29 cellular contexts compared by ENCODE assay signal in the genomic region with DNA sequence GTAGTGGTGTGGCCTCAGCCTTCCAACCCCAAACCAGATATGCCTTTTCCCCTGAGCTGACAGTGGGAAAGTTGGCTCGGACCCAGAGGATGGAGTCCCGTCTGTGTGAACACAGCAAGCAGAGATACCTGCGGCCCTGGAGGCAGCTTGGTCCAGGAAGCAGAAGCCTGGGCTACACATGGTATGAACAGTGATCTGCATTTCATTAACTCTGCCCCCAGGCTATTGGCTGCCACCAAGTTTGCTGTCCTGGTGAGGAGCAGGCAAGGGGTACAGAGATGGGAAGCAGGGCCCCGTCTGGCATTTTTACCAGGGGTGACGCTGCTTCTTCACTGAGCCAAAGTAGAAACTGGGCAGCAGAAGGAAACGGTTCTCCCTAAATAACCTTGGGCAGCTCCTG.
"Had no signal": no experiment of that assay in that cellular context is flagged by ENCODE, and none has a peak within 500 bp of the region (broad histone marks: within the 10 kb centered on the region; RNA-seq: fewer than 3 reads in every experiment).

No MANE protein-coding gene starts in this region.

- H3K9me3 ChIP-seq: adrenal gland, body of pancreas, breast epithelium had no signal

- DNase-seq: activated B cell treated with CpG ODN at 0.5 μM for 24 hours; activated CD4-positive, alpha-beta memory T cell treated with anti-CD3 and anti-CD28 coated beads for 36 hours; activated CD4-positive, alpha-beta T cell treated with anti-CD3 and anti-CD28 coated beads for 4 hours; activated CD4-positive, alpha-beta T cell treated with anti-CD3 and anti-CD28 coated beads, Interleukin-2, amount 10 ng/mL, durations not matched to agents 24 days and 14 days; activated CD4-positive, alpha-beta T cell treated with anti-CD3 and anti-CD28 coated beads, Interleukin-2, amount 50 U/mL, for 1 hour; activated CD4-positive, alpha-beta T cell treated with anti-CD3 and anti-CD28 coated beads, Interleukin-2, amount 50 U/mL, for 4 hours; activated CD4-positive, CD25-positive, alpha-beta regulatory T cell treated with anti-CD3 and anti-CD28 coated beads, Interleukin-2, amount 50 U/mL, for 72 hours; activated CD8-positive, alpha-beta memory T cell treated with anti-CD3 and anti-CD28 coated beads, Interleukin-2, amount 50 U/mL, for 4 hours; activated CD8-positive, alpha-beta T cell treated with anti-CD3 and anti-CD28 coated beads for 36 hours; activated effector memory CD4-positive, alpha-beta T cell treated with anti-CD3 and anti-CD28 coated beads, Interleukin-2, amount 50 U/mL, for 16 hours; activated gamma-delta T cell treated with Interleukin-2 at 50 U/mL for 16 hours; activated naive CD4-positive, alpha-beta T cell; activated naive CD4-positive, alpha-beta T cell treated with anti-CD3 and anti-CD28 coated beads for 36 hours; activated naive CD4-positive, alpha-beta T cell treated with anti-CD3 and anti-CD28 coated beads, Interleukin-2, amount 50 U/mL, for 16 hours; activated naive CD8-positive, alpha-beta T cell treated with anti-CD3 and anti-CD28 coated beads for 36 hours; activated T-cell treated with anti-CD3 and anti-CD28 coated beads for 4 hours; activated T-cell treated with anti-CD3 and anti-CD28 coated beads, Interleukin-2, amount 50 U/mL, for 1 hour; activated T-cell treated with anti-CD3 and anti-CD28 coated beads, Interleukin-2, amount 50 U/mL, for 4 hours; activated T-cell treated with anti-CD3 and anti-CD28 coated beads, Interleukin-2, amount 50 U/mL, for 72 hours; amniotic stem cell; aorta; body of pancreas; brain microvascular endothelial cell; central memory CD4-positive, alpha-beta T cell; T-helper 2 cell; T-helper 9 cell had no signal

- H3K4me3 ChIP-seq: adrenal gland, body of pancreas, breast epithelium had no signal

- H3K27me3 ChIP-seq: adrenal gland, body of pancreas, brain microvascular endothelial cell had no signal

- H3K36me3 ChIP-seq: adrenal gland, brain microvascular endothelial cell, breast epithelium had no signal

- H3K4me1 ChIP-seq: adrenal gland, body of pancreas, breast epithelium had no signal

- H3K27ac ChIP-seq: adrenal gland, body of pancreas, brain microvascular endothelial cell, breast epithelium, VCaP had no signal
